17 cellular contexts compared by ENCODE assay signal in genomic region chr2:188622898-188623297, GRCh38.
DNase-seq lines count a peak whose midpoint lies in the region; ATAC-seq and TF ChIP-seq lines count a peak whose summit lies in the region.
"Had no signal": no experiment of that assay in that cellular context is flagged by ENCODE, and none has a peak within 500 bp of the region (broad histone marks: within the 10 kb centered on the region; RNA-seq: fewer than 3 reads in every experiment).

No MANE protein-coding gene starts in this region.

- H3K9me3 ChIP-seq in sigmoid colon, result no peaks in the 10 kb centered on the region
- H3K9me3 ChIP-seq: A549 had no signal

- no peak for TF ChIP-seq POLR2A in sigmoid colon (IDR thresholded peaks at IDR 0.05)

- peaks cover 6% of the 10 kb centered on the region for H3K9me3 Mint-ChIP-seq in nephron

- H3K27ac ChIP-seq in sigmoid colon, result no peak overlapping the region
- H3K27ac ChIP-seq: A549, HL-60 had no signal

- no peak for TF ChIP-seq EP300 in sigmoid colon (IDR thresholded peaks at IDR 0.05)

- H3K4me1 ChIP-seq in sigmoid colon, result peaks cover 0 to 6% (median 3%) of the 10 kb centered on the region in 4 donors
- H3K4me1 ChIP-seq: A549 had no signal

- no peaks in the 10 kb centered on the region for H3K27me3 ChIP-seq in sigmoid colon

- DNase-seq in amniotic epithelial cell (ENCODE audit: low read depth), result peak; percentile 30
- DNase-seq in fibroblast of peridontal ligament (ENCODE audit: extremely low read depth), result peak; percentile 57
- no peak for DNase-seq in cerebellum (ENCODE audit: low spot score)
- DNase-seq in sigmoid colon, result no peak
- DNase-seq in NCI-H2227 (lab: John Stamatoyannopoulos, UW; ENCODE audit: unreplicated experiment), result no peak
- DNase-seq: CD8-positive, alpha-beta T cell; COR-L47; DMS153; DMS79 treated with DMSO at 0.1 percent for 48 hours; GDM1; GOT3; H9 had no signal

- no peak for ATAC-seq in HG03025 (IDR thresholded peaks at IDR 0.05; ENCODE audit: low FRiP score, unreplicated experiment)
- ATAC-seq: A549; CD8-positive, alpha-beta T cell had no signal

- peaks cover 45% of the 10 kb centered on the region for H3K4me1 Mint-ChIP-seq in nephron
- H3K4me1 Mint-ChIP-seq: CD14-positive monocyte, H9 had no signal

- no peaks in the 10 kb centered on the region for H3K36me3 ChIP-seq in sigmoid colon

- no peaks in the 10 kb centered on the region for H3K36me3 Mint-ChIP-seq in nephron (ENCODE audit: low read depth)
- H3K36me3 Mint-ChIP-seq: CD14-positive monocyte; CD8-positive, alpha-beta T cell had no signal

- intact Hi-C loops in sigmoid colon (cut with DNase I), result no loop called here

- H3K4me3 ChIP-seq in sigmoid colon, result no peak overlapping the region
- H3K4me3 ChIP-seq: A549 had no signal

- H3K4me3 Mint-ChIP-seq in nephron, result no peak overlapping the region
- H3K4me3 Mint-ChIP-seq: CD14-positive monocyte; CD8-positive, alpha-beta T cell; H9 had no signal

- TF ChIP-seq CTCF in nephron (IDR thresholded peaks at IDR 0.05; ENCODE audit: unreplicated experiment in 3 of 3) (no peak), sigmoid colon (IDR thresholded peaks at IDR 0.05) (no peak)

- WGBS in sigmoid colon, 2 donors, result 85 to 87% methylated on average over 2 of the region's 2 CpGs

- no peaks in the 10 kb centered on the region for H3K27me3 Mint-ChIP-seq in nephron (ENCODE audit: low read depth)

- peak overlapping the region; percentile 71 to 99 (median 89) for H3K27ac Mint-ChIP-seq in nephron
- H3K27ac Mint-ChIP-seq: CD14-positive monocyte; CD8-positive, alpha-beta T cell; H9 had no signal

Comparison
In these comparisons a context has a peak if more than half of its experiments do, and no peak if none do; other contexts are left out.
1. DNase-seq: peak in amniotic epithelial cell (single experiment) and fibroblast of peridontal ligament (single experiment); none in cerebellum (single experiment), sigmoid colon (single experiment) and NCI-H2227 (single experiment).